Comparison of ENCODE assay signal across 35 cellular contexts in the genomic region with DNA sequence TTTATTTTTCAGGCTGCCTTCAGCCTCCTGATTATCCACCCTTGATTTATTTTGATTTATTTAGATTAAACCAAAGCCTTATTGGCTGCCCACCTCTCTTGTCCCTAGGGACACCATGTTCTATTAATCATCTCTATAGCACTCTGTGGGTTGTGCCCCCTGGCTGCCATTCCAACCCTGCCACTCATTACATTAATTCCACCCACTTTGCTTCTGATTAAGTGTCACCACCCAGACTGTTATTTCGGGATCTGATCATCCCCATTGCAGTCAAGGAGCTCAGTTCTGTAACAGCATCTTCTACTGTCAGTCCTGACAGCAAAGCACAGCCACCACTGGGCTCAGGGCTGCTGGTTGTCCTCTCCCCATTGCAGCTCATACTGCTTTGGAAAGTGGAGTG.
"Had no signal": no experiment of that assay in that cellular context is flagged by ENCODE, and none has a peak within 500 bp of the region (broad histone marks: within the 10 kb centered on the region; RNA-seq: fewer than 3 reads in every experiment).

No MANE protein-coding gene starts in this region.

- H3K4me3 ChIP-seq: MG63 had no signal

- H3K36me3 ChIP-seq: MG63 had no signal

- H3K27ac ChIP-seq: KMS-11 had no signal

- H3K9me3 ChIP-seq: MG63 had no signal

- H3K27me3 ChIP-seq: MG63 had no signal

- DNase-seq: Karpas-422, Kasumi-1, KBM-7, KG1, MG63, MM.1S, MV-4-11, NCI-H1048, NCI-H1092, NCI-H1092 treated with DMSO at 0.1 percent for 48 hours, NCI-H1105, NCI-H1105 treated with DMSO at 0.1 percent for 48 hours, NCI-H1417, NCI-H1417 treated with DMSO at 0.1 percent for 48 hours, NCI-H1436, NCI-H1436 treated with DMSO at 0.1 percent for 48 hours, NCI-H146, NCI-H1694, NCI-H1694 treated with DMSO at 0.1 percent for 48 hours, NCI-H187, NCI-H187 treated with DMSO at 0.1 percent for 48 hours, NCI-H1930, NCI-H2029, NCI-H2029 treated with DMSO at 0.1 percent for 48 hours, NCI-H2081, NCI-H2081 treated with DMSO at 0.1 percent for 48 hours, NCI-H2107, NCI-H2171, NCI-H2171 treated with DMSO at 0.1 percent for 48 hours, NCI-H2227 treated with DMSO at 0.1 percent for 48 hours, NCI-H226, NCI-H345, NCI-H446, NCI-H446 treated with DMSO at 0.1 percent for 48 hours had no signal
